In the genomic region with DNA sequence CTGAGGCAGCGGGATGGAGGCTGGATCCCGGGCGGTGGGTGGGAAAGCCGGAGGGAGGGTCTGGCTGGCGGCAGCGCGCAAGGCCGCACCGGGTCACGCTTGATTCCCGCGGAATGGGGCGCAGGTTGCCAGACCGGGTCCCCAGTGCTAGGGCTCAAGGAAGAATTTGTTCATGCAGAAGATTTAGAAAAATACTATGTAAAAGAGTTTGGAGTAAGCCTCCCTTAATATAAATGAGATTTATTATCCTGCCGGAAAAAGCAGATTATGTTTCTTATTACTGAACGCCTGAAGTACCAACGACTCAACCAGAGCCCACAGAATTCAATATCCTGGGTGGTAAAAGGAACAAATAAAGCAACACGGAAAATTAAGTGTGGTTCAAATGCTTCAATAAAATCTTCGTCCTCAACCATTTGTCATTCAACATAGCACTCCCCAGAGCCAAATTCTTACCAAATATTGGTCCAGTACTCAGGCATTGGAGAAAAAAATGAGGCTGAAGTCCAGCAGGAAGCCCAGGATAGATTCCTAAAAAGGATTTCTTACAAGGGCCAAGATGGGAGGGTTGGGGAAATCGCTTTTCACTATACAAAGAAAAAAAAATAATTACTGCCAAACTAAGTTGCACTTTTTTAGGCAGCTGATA, we compare ENCODE assay signal across 8 cellular contexts. TPM values are rescaled to one million over a fixed set of nuclear protein-coding genes. Genes with fewer than 3 reads are reported as not detected.
A peak's percentile ranks its signal among the peaks of the same experiment; 100 is the strongest.
DNase-seq lines count a peak whose midpoint lies in the region; ATAC-seq and TF ChIP-seq lines count a peak whose summit lies in the region.

No MANE protein-coding gene starts in this region.

- peaks cover 7 to 28% (median 20%) of the 10 kb centered on the region in 10 experiments; a peak in 18 of 20 replicates for H3K4me1 ChIP-seq in BLaER1 treated with 17β-estradiol and CSF1 and Interleukin-3, amounts not matched to agents 10 nM and 100 nM
- peaks cover 10% of the 10 kb centered on the region for H3K4me1 ChIP-seq in OCI-LY3 (ENCODE audit: low read length)
- H3K4me1 ChIP-seq in endodermal cell (ENCODE audit: control insufficient read depth, insufficient read depth, low read length): no peaks in the 10 kb centered on the region
- H3K4me1 ChIP-seq in neutrophil (ENCODE audit: control insufficient read depth in 1 of 2, insufficient read depth in 1 of 2, low read depth in 1 of 2, low read length in 1 of 2): peaks cover 16 to 26% of the 10 kb centered on the region in 2 experiments

- H3K79me2 ChIP-seq in OCI-LY3 (ENCODE audit: low read length): peaks cover 4% of the 10 kb centered on the region; the same call in 1 of the 2 replicates

- H2AFZ ChIP-seq in OCI-LY3 (ENCODE audit: low read depth, low read length): peak overlapping the region; percentile 43

- no peaks in the 10 kb centered on the region for H3K9me3 ChIP-seq in BLaER1 treated with 17β-estradiol and CSF1 and Interleukin-3, amounts not matched to agents 10 nM and 100 nM (replicated peaks in 1 of 11)
- H3K9me3 ChIP-seq in OCI-LY3 (ENCODE audit: insufficient read depth, low read length): no peaks in the 10 kb centered on the region
- H3K9me3 ChIP-seq in endodermal cell (ENCODE audit: control insufficient read depth, low read length): peaks cover 7% of the 10 kb centered on the region
- H3K9me3 ChIP-seq in neutrophil: no peaks in the 10 kb centered on the region

- peak overlapping the region; percentile 92 for H3K27ac Mint-ChIP-seq in endodermal cell

- peak overlapping the region; percentile 71 to 94 (median 81) for H3K4me2 ChIP-seq in BLaER1 treated with 17β-estradiol and CSF1 and Interleukin-3, amounts not matched to agents 10 nM and 100 nM
- peak overlapping the region; percentile 94 for H3K4me2 ChIP-seq in OCI-LY3 (ENCODE audit: low read length)

- H3K9me3 Mint-ChIP-seq in endodermal cell: peaks cover 1% of the 10 kb centered on the region

- H3K9ac ChIP-seq in BLaER1 treated with 17β-estradiol and CSF1 and Interleukin-3, amounts not matched to agents 10 nM and 100 nM: peak overlapping the region; percentile 82 to 95 (median 92)
- H3K9ac ChIP-seq in OCI-LY3 (ENCODE audit: low read length) (peak overlapping the region; percentile 81), endodermal cell (ENCODE audit: extremely low read depth, low read length, poor library complexity, severe bottlenecking) (peak overlapping the region; percentile 63)

- peak overlapping the region; percentile 74 to 85 (median 78) for H3K4me3 ChIP-seq in BLaER1 treated with 17β-estradiol and CSF1 and Interleukin-3, amounts not matched to agents 10 nM and 100 nM
- H3K4me3 ChIP-seq in OCI-LY3 (ENCODE audit: low read length): peak overlapping the region; percentile 94
- H3K4me3 ChIP-seq in endodermal cell (ENCODE audit: low read length): peak overlapping the region; percentile 87
- peak overlapping the region; percentile 77 to 88 for H3K4me3 ChIP-seq in neutrophil (ENCODE audit: low read depth in 1 of 2, low read length in 1 of 2)

- no peaks in the 10 kb centered on the region for H3K27me3 Mint-ChIP-seq in endodermal cell (ENCODE audit: insufficient read depth)

- ATAC-seq in GM19452 (IDR thresholded peaks at IDR 0.05; ENCODE audit: unreplicated experiment) (peak; percentile 2), GM21825 (IDR thresholded peaks at IDR 0.05; ENCODE audit: unreplicated experiment) (no peak), HG03565 (IDR thresholded peaks at IDR 0.05; ENCODE audit: unreplicated experiment) (no peak)

- TF ChIP-seq CTCF in OCI-LY3 (IDR thresholded peaks at IDR 0.05; ENCODE audit: low read depth, low read length) (no peak), endodermal cell (conservative IDR thresholded peaks at IDR 0.05) (no peak), neutrophil (IDR thresholded peaks at IDR 0.05) (no peak)

- no peaks in the 10 kb centered on the region; a peak in 1 of 22 replicates for H4K20me1 ChIP-seq in BLaER1 treated with 17β-estradiol and CSF1 and Interleukin-3, amounts not matched to agents 10 nM and 100 nM
- no peaks in the 10 kb centered on the region for H4K20me1 ChIP-seq in OCI-LY3 (ENCODE audit: insufficient read depth, low read length)

- no peaks in the 10 kb centered on the region for H3K36me3 Mint-ChIP-seq in endodermal cell (ENCODE audit: low read depth)

- no peak for DNase-seq in endodermal cell
- DNase-seq in NCI-H187 (lab: John Stamatoyannopoulos, UW): no peak

- H3K4me3 Mint-ChIP-seq in endodermal cell: peak overlapping the region; percentile 87

- H3K4me1 Mint-ChIP-seq in endodermal cell: peaks cover 2% of the 10 kb centered on the region

- H3K27ac ChIP-seq in BLaER1 treated with 17β-estradiol and CSF1 and Interleukin-3, amounts not matched to agents 10 nM and 100 nM: peak overlapping the region; percentile 82 to 95 (median 91)
- peak overlapping the region; percentile 63 for H3K27ac ChIP-seq in OCI-LY3 (ENCODE audit: low read length)
- peak overlapping the region; percentile 97 for H3K27ac ChIP-seq in endodermal cell (ENCODE audit: low read depth, low read length)
- H3K27ac ChIP-seq in neutrophil: peak overlapping the region; percentile 96

- WGBS in endodermal cell (ENCODE audit: insufficient coverage in 1 of 2, insufficient read length in 1 of 2), 2 experiments: 0 to 5% methylated on average over 1 to 20 of the region's 20 CpGs

- H3K27me3 ChIP-seq in BLaER1 treated with 17β-estradiol and CSF1 and Interleukin-3, amounts not matched to agents 10 nM and 100 nM: no peaks in the 10 kb centered on the region
- H3K27me3 ChIP-seq in OCI-LY3 (ENCODE audit: low read depth, low read length): no peaks in the 10 kb centered on the region
- no peaks in the 10 kb centered on the region for H3K27me3 ChIP-seq in endodermal cell (ENCODE audit: control insufficient read depth, insufficient read depth, low read length, poor library complexity, severe bottlenecking)
- no peaks in the 10 kb centered on the region for H3K27me3 ChIP-seq in neutrophil

- no peaks in the 10 kb centered on the region for H3K36me3 ChIP-seq in BLaER1 treated with 17β-estradiol and CSF1 and Interleukin-3, amounts not matched to agents 10 nM and 100 nM
- H3K36me3 ChIP-seq in OCI-LY3 (replicated peaks; ENCODE audit: low read depth, low read length): no peaks in the 10 kb centered on the region
- H3K36me3 ChIP-seq in endodermal cell (ENCODE audit: control insufficient read depth, insufficient read depth, low read length): no peaks in the 10 kb centered on the region
- H3K36me3 ChIP-seq in neutrophil: no peaks in the 10 kb centered on the region

RNA-seq across cellular contexts. Expression of gene ZBTB20, which starts 1.2 kb away (rescaled TPM):
- total RNA-seq in endodermal cell: 1 to 10 TPM; 1.6 to 2.9 TPM
- 4.8 TPM for polyA plus RNA-seq in endodermal cell (2013, experiment 1 of 2)
- polyA plus RNA-seq in endodermal cell (2013, experiment 2 of 2): 6.8 TPM
